In genomic region chr1:110155878-110156522, GRCh38 we compare ENCODE assay signal across 8 cellular contexts. TPM values are rescaled to one million over a fixed set of nuclear protein-coding genes. Genes with fewer than 3 reads are reported as not detected.
DNase-seq lines count a peak whose midpoint lies in the region; TF ChIP-seq lines count a peak whose summit lies in the region.

No MANE protein-coding gene starts in this region.

- 10% methylated on average over 7 of the region's 7 CpGs for WGBS in hepatocyte (ENCODE audit: low lambda C conversion rate, missing lambda C conversion rate)

- H3K4me1 ChIP-seq in NT2/D1 (ENCODE audit: insufficient read depth, insufficient read length) = no peaks in the 10 kb centered on the region
- H3K4me1 ChIP-seq in hepatocyte (ENCODE audit: insufficient read depth) = no peaks in the 10 kb centered on the region
- no peaks in the 10 kb centered on the region for H3K4me1 ChIP-seq in ascending aorta

- no peak overlapping the region for H2AFZ ChIP-seq in hepatocyte

- H4K20me1 ChIP-seq in hepatocyte (ENCODE audit: insufficient read depth, poor library complexity, severe bottlenecking) = no peaks in the 10 kb centered on the region

- no peaks in the 10 kb centered on the region for H3K79me2 ChIP-seq in hepatocyte

- no peak overlapping the region for H3K9ac ChIP-seq in NT2/D1 (ENCODE audit: insufficient read length, low read depth)

- H3K4me3 ChIP-seq in NT2/D1 (ENCODE audit: insufficient read length, low read depth) (no peak overlapping the region), hepatocyte (no peak overlapping the region), ascending aorta (no peak overlapping the region)

- TF ChIP-seq CTCF in hepatocyte (IDR thresholded peaks at IDR 0.05; ENCODE audit: poor library complexity) (no peak), ascending aorta (IDR thresholded peaks at IDR 0.05) (no peak)

- no peaks in the 10 kb centered on the region for H3K9me2 ChIP-seq in hepatocyte (replicated peaks; ENCODE audit: insufficient read depth)

- intact Hi-C loops in ascending aorta (cut with DNase I) = no loop called here

- no peak overlapping the region for H3K4me2 ChIP-seq in hepatocyte

- peaks cover 42% of the 10 kb centered on the region for H3K27me3 ChIP-seq in NT2/D1 (ENCODE audit: insufficient read depth, insufficient read length)
- peaks cover 44% of the 10 kb centered on the region for H3K27me3 ChIP-seq in hepatocyte
- H3K27me3 ChIP-seq in ascending aorta = no peaks in the 10 kb centered on the region

- H3K27ac ChIP-seq in hepatocyte = no peak overlapping the region
- H3K27ac ChIP-seq in ascending aorta = no peak overlapping the region

- H3K36me3 ChIP-seq in NT2/D1 (ENCODE audit: insufficient read depth, insufficient read length, low read length) (no peaks in the 10 kb centered on the region), hepatocyte (replicated peaks; ENCODE audit: insufficient read depth, low read depth) (no peaks in the 10 kb centered on the region), ascending aorta (no peaks in the 10 kb centered on the region)

- DNase-seq in ELR (ENCODE audit: low read depth) (peak; percentile 47), NT2/D1 (ENCODE audit: low read depth, low spot score) (peak; percentile 59), hepatocyte (ENCODE audit: low spot score) (peak; percentile 87), ascending aorta (ENCODE audit: low spot score in 2 of 2) (no peak), NCI-H524 treated with DMSO at 0.1 percent for 48 hours (lab: John Stamatoyannopoulos, UW) (no peak), cortex of kidney (lab: John Stamatoyannopoulos, UW) (no peak)
- peak in 3 of 4 experiments; percentile 6 to 31 (median 25) for DNase-seq in activated naive CD4-positive, alpha-beta T cell (lab: John Stamatoyannopoulos, UW)
- peak; percentile 22 for DNase-seq in stimulated activated CD8-positive, alpha-beta memory T cell treated with anti-CD3 and anti-CD28 coated beads, Interleukin-12 subunit alpha, Interleukin-12 subunit beta, amount 100 ng/mL, for 1 hour (ENCODE audit: low read depth)

- H3K9me3 ChIP-seq in NT2/D1 (ENCODE audit: insufficient read depth, low read length) (no peaks in the 10 kb centered on the region), hepatocyte (ENCODE audit: low read depth) (no peaks in the 10 kb centered on the region), ascending aorta (no peaks in the 10 kb centered on the region)

RNA-seq across cellular contexts. Expression of gene SLC6A17, which starts 5.7 kb away (rescaled TPM):
- total RNA-seq in hepatocyte (0.04 and 0.63 TPM in 2 replicates), ascending aorta (0.11 TPM)
- 0.17 and 0.36 TPM in 2 replicates for polyA plus RNA-seq in hepatocyte

RNA-seq across cellular contexts. Expression of gene UBL4B, which starts 43.8 kb away (rescaled TPM):
- total RNA-seq in hepatocyte = not detected in 2 replicates
- not detected in 2 replicates for polyA plus RNA-seq in hepatocyte
- total RNA-seq in ascending aorta = not detected

RNA-seq across cellular contexts. Expression of gene KCNC4, which starts 54.1 kb away (rescaled TPM):
- total RNA-seq in hepatocyte (1.3 and 2.1 TPM in 2 replicates), ascending aorta (8.4 TPM)
- polyA plus RNA-seq in hepatocyte = 4.6 and 4.8 TPM in 2 replicates

Comparison
In these comparisons a context has a peak if more than half of its experiments do, and no peak if none do; other contexts are left out.
1. DNase-seq: peak in ELR (single experiment), NT2/D1 (single experiment), activated naive CD4-positive, alpha-beta T cell (3 of 4), hepatocyte (single experiment) and stimulated activated CD8-positive, alpha-beta memory T cell treated with anti-CD3 and anti-CD28 coated beads, Interleukin-12 subunit alpha, Interleukin-12 subunit beta, amount 100 ng/mL, for 1 hour (single experiment); none in ascending aorta (0 of 2), NCI-H524 treated with DMSO at 0.1 percent for 48 hours (single experiment) and cortex of kidney (single experiment).